In the genomic region with DNA sequence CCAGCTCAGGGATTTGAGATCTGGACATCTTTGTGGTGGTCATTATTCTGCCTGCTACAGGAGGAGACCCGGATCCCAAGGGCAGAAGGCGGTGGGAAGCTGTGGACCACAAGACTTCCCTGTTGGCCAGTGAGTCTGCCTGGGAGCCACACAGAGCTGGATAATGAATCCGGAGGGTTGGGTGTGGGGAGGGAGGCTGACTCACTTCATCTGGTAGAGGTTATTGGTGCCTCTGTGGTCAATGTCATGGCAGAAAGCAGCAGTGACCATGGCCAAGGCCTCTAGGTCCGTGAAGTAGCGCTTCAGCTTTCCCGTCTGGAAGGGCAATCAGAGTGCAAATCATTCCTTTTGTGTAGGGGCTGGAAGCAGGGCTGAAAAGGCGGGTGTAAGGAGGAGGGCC, we compare ENCODE assay signal across 21 cellular contexts. TPM values are rescaled to one million over a fixed set of nuclear protein-coding genes. Genes with fewer than 3 reads are reported as not detected.
A peak's percentile ranks its signal among the peaks of the same experiment; 100 is the strongest.
DNase-seq lines count a peak whose midpoint lies in the region; ATAC-seq and TF ChIP-seq lines count a peak whose summit lies in the region.
"Had no signal": no experiment of that assay in that cellular context is flagged by ENCODE, and none has a peak within 500 bp of the region (broad histone marks: within the 10 kb centered on the region; RNA-seq: fewer than 3 reads in every experiment).

No MANE protein-coding gene starts in this region.

- no peaks in the 10 kb centered on the region for H3K9me3 ChIP-seq in tibial artery

- peak; percentile 52 for ATAC-seq in left colon
- ATAC-seq: activated CD4-positive, alpha-beta T cell treated with anti-CD3 and anti-CD28 coated beads for 36 hours; activated CD8-positive, alpha-beta memory T cell treated with anti-CD3 and anti-CD28 coated beads, Interleukin-2, amount 10 ng/mL, durations not matched to agents 7 days and 5 days; T-cell had no signal

- H3K36me3 Mint-ChIP-seq in activated CD4-positive, alpha-beta T cell treated with anti-CD3 and anti-CD28 coated beads, Interleukin-2, amount 10 ng/mL, durations not matched to agents 24 days and 14 days (ENCODE audit: low read depth), result no peaks in the 10 kb centered on the region
- H3K36me3 Mint-ChIP-seq: activated CD8-positive, alpha-beta memory T cell treated with anti-CD3 and anti-CD28 coated beads, Interleukin-2, amount 10 ng/mL, durations not matched to agents 7 days and 5 days; activated naive CD8-positive, alpha-beta T cell treated with anti-CD3 and anti-CD28 coated beads, Interleukin-2, amount 10 ng/mL, durations not matched to agents 7 days and 5 days; CD14-positive monocyte; T-cell had no signal

- no peak overlapping the region for H3K27ac ChIP-seq in tibial artery

- H3K27ac Mint-ChIP-seq in activated CD4-positive, alpha-beta T cell treated with anti-CD3 and anti-CD28 coated beads, Interleukin-2, amount 10 ng/mL, durations not matched to agents 24 days and 14 days, result no peak overlapping the region
- H3K27ac Mint-ChIP-seq: activated CD4-positive, alpha-beta T cell treated with anti-CD3 and anti-CD28 coated beads for 36 hours; activated CD8-positive, alpha-beta memory T cell treated with anti-CD3 and anti-CD28 coated beads, Interleukin-2, amount 10 ng/mL, durations not matched to agents 7 days and 5 days; activated naive CD8-positive, alpha-beta T cell treated with anti-CD3 and anti-CD28 coated beads, Interleukin-2, amount 10 ng/mL, durations not matched to agents 7 days and 5 days; CD14-positive monocyte; T-cell had no signal

- no peak overlapping the region for H3K4me3 Mint-ChIP-seq in activated CD4-positive, alpha-beta T cell treated with anti-CD3 and anti-CD28 coated beads, Interleukin-2, amount 10 ng/mL, durations not matched to agents 24 days and 14 days
- H3K4me3 Mint-ChIP-seq: activated CD4-positive, alpha-beta T cell treated with anti-CD3 and anti-CD28 coated beads for 36 hours; activated CD8-positive, alpha-beta memory T cell treated with anti-CD3 and anti-CD28 coated beads, Interleukin-2, amount 10 ng/mL, durations not matched to agents 7 days and 5 days; activated naive CD8-positive, alpha-beta T cell treated with anti-CD3 and anti-CD28 coated beads, Interleukin-2, amount 10 ng/mL, durations not matched to agents 7 days and 5 days; CD14-positive monocyte; T-cell had no signal

- peaks cover 4% of the 10 kb centered on the region for H3K9me3 Mint-ChIP-seq in activated CD4-positive, alpha-beta T cell treated with anti-CD3 and anti-CD28 coated beads, Interleukin-2, amount 10 ng/mL, durations not matched to agents 24 days and 14 days
- H3K9me3 Mint-ChIP-seq: activated naive CD8-positive, alpha-beta T cell treated with anti-CD3 and anti-CD28 coated beads, Interleukin-2, amount 10 ng/mL, durations not matched to agents 7 days and 5 days; CD14-positive monocyte; T-cell had no signal

- H3K27me3 ChIP-seq in tibial artery, result no peaks in the 10 kb centered on the region

- peaks cover 1% of the 10 kb centered on the region for H3K27me3 Mint-ChIP-seq in activated CD4-positive, alpha-beta T cell treated with anti-CD3 and anti-CD28 coated beads, Interleukin-2, amount 10 ng/mL, durations not matched to agents 24 days and 14 days

- no peaks in the 10 kb centered on the region for H3K4me1 Mint-ChIP-seq in activated CD4-positive, alpha-beta T cell treated with anti-CD3 and anti-CD28 coated beads, Interleukin-2, amount 10 ng/mL, durations not matched to agents 24 days and 14 days
- H3K4me1 Mint-ChIP-seq: activated CD4-positive, alpha-beta T cell treated with anti-CD3 and anti-CD28 coated beads for 36 hours; activated CD8-positive, alpha-beta memory T cell treated with anti-CD3 and anti-CD28 coated beads, Interleukin-2, amount 10 ng/mL, durations not matched to agents 7 days and 5 days; activated naive CD8-positive, alpha-beta T cell treated with anti-CD3 and anti-CD28 coated beads, Interleukin-2, amount 10 ng/mL, durations not matched to agents 7 days and 5 days; CD14-positive monocyte; T-cell had no signal

- intact Hi-C loops in left colon (cut with DNase I, micrococcal nuclease) (no loop called here), tibial artery (cut with DNase I; ENCODE audit: low total_unique reads) (no loop called here)
- intact Hi-C loops in activated CD4-positive, alpha-beta T cell treated with anti-CD3 and anti-CD28 coated beads, Interleukin-2, amount 10 ng/mL, durations not matched to agents 24 days and 14 days (cut with micrococcal nuclease), result no loop called here

- peak; percentile 31 for DNase-seq in AG08395 (ENCODE audit: low spot score)
- DNase-seq in M059J (ENCODE audit: low read depth), result peak; percentile 89
- peak; percentile 48 for DNase-seq in choroid plexus epithelial cell (ENCODE audit: low read depth)
- DNase-seq in left colon, result no peak
- DNase-seq in NCI-H1048 (lab: John Stamatoyannopoulos, UW), result no peak
- DNase-seq in activated CD4-positive, alpha-beta T cell treated with anti-CD3 and anti-CD28 coated beads, Interleukin-2, amount 10 ng/mL, durations not matched to agents 24 days and 14 days, result no peak
- DNase-seq in tibial artery, result no peak
- DNase-seq in NCI-H82 treated with DMSO at 0.1 percent for 48 hours (lab: John Stamatoyannopoulos, UW; ENCODE audit: unreplicated experiment), result no peak
- DNase-seq: activated CD4-positive, alpha-beta T cell treated with anti-CD3 and anti-CD28 coated beads for 36 hours; activated CD8-positive, alpha-beta memory T cell treated with anti-CD3 and anti-CD28 coated beads, Interleukin-2, amount 10 ng/mL, durations not matched to agents 7 days and 5 days; activated naive CD8-positive, alpha-beta T cell treated with anti-CD3 and anti-CD28 coated beads, Interleukin-2, amount 10 ng/mL, durations not matched to agents 7 days and 5 days; DMS 273 treated with DMSO at 0.1 percent for 48 hours; KBM-7; midbrain; NCI-H1930; NCI-H2227 treated with DMSO at 0.1 percent for 48 hours; NCI-H774; SHP77 treated with DMSO at 0.1 percent for 48 hours; T-cell had no signal

- H3K4me3 ChIP-seq in choroid plexus epithelial cell (ENCODE audit: low read depth, low read length) (no peak overlapping the region), tibial artery (no peak overlapping the region)

- peaks cover 0 to 5% (median 4%) of the 10 kb centered on the region in 4 donors for H3K4me1 ChIP-seq in tibial artery

- TF ChIP-seq CTCF in choroid plexus epithelial cell (conservative IDR thresholded peaks at IDR 0.05; ENCODE audit: low read depth, low read length), result no peak
- TF ChIP-seq CTCF in tibial artery (IDR thresholded peaks at IDR 0.05), result no peak

- no peaks in the 10 kb centered on the region for H3K36me3 ChIP-seq in tibial artery

RNA-seq across cellular contexts. Expression of gene PDE6A, which starts 58.5 kb away (rescaled TPM):
- 0.02 and 0.22 TPM in 2 replicates for total RNA-seq in M059J (2014; rRNA removed; shearing (Covaris generic))
- total RNA-seq in left colon, result 1 to 10 TPM; 4.2 to 4.7 TPM
- total RNA-seq in activated CD4-positive, alpha-beta T cell treated with anti-CD3 and anti-CD28 coated beads, Interleukin-2, amount 10 ng/mL, durations not matched to agents 24 days and 14 days, result not detected in 2 replicates
- total RNA-seq: activated CD4-positive, alpha-beta T cell treated with anti-CD3 and anti-CD28 coated beads for 36 hours; activated CD8-positive, alpha-beta memory T cell treated with anti-CD3 and anti-CD28 coated beads, Interleukin-2, amount 10 ng/mL, durations not matched to agents 7 days and 5 days; activated naive CD8-positive, alpha-beta T cell treated with anti-CD3 and anti-CD28 coated beads, Interleukin-2, amount 10 ng/mL, durations not matched to agents 7 days and 5 days; OCI-LY7; T-cell had no signal

Comparison
In these comparisons a context has a peak if more than half of its experiments do, and no peak if none do; other contexts are left out.
1. DNase-seq: peak in AG08395 (single experiment), M059J (single experiment) and choroid plexus epithelial cell (single experiment); none in left colon (0 of 2), NCI-H1048 (single experiment), activated CD4-positive, alpha-beta T cell treated with anti-CD3 and anti-CD28 coated beads, Interleukin-2, amount 10 ng/mL, durations not matched to agents 24 days and 14 days (single experiment), tibial artery (0 of 2) and NCI-H82 treated with DMSO at 0.1 percent for 48 hours (single experiment).